In genomic region chr12:12156835-12157234, GRCh38 we compare ENCODE assay signal across 18 cellular contexts.
DNase-seq lines count a peak whose midpoint lies in the region; ATAC-seq and TF ChIP-seq lines count a peak whose summit lies in the region.
"Had no signal": no experiment of that assay in that cellular context is flagged by ENCODE, and none has a peak within 500 bp of the region (broad histone marks: within the 10 kb centered on the region; RNA-seq: fewer than 3 reads in every experiment).

No MANE protein-coding gene starts in this region.

- H4K20me1 ChIP-seq in SK-N-SH (ENCODE audit: insufficient read depth), result no peaks in the 10 kb centered on the region

- no peak for TF ChIP-seq RAD21 in SK-N-SH (IDR thresholded peaks at IDR 0.05; ENCODE audit: low read length)

- H3K18ac ChIP-seq in mesenchymal stem cell (ENCODE audit: low read depth in 1 of 2, low read length in 2 of 2), result no peak overlapping the region

- H3K4me1 ChIP-seq in SK-N-SH (ENCODE audit: control insufficient read depth in 1 of 2, insufficient read depth in 2 of 2, low read depth in 1 of 2, low read length in 1 of 2) (peaks cover 9 to 16% of the 10 kb centered on the region in 2 experiments; a peak in 3 of 4 replicates), mesenchymal stem cell (ENCODE audit: control insufficient read depth, insufficient read depth, low read depth, low read length) (no peaks in the 10 kb centered on the region), upper lobe of left lung (peaks cover 0 to 17% (median 2%) of the 10 kb centered on the region in 4 donors)

- H4K91ac ChIP-seq in mesenchymal stem cell (ENCODE audit: low read length), result no peak overlapping the region

- no peaks in the 10 kb centered on the region for H3K27me3 ChIP-seq in SK-N-SH (ENCODE audit: insufficient read depth)
- H3K27me3 ChIP-seq in mesenchymal stem cell (ENCODE audit: control insufficient read depth in 1 of 2, insufficient read depth in 1 of 2, low read length in 2 of 2), result no peaks in the 10 kb centered on the region
- H3K27me3 ChIP-seq in upper lobe of left lung, result no peaks in the 10 kb centered on the region

- no peak overlapping the region for H2AK5ac ChIP-seq in mesenchymal stem cell (ENCODE audit: low read length, severe bottlenecking)

- H3K27ac ChIP-seq in SK-N-SH (ENCODE audit: low read depth in 2 of 2, low read length in 1 of 2), result peak overlapping the region in 1 of 2 experiments; percentile 30; a peak in 1 of 4 replicates
- no peak overlapping the region for H3K27ac ChIP-seq in mesenchymal stem cell (ENCODE audit: low read length, poor library complexity, severe bottlenecking)
- H3K27ac ChIP-seq in upper lobe of left lung, result no peak overlapping the region
- H3K27ac ChIP-seq: KMS-11 had no signal

- no peak overlapping the region for H2BK5ac ChIP-seq in mesenchymal stem cell (ENCODE audit: low read depth, low read length, poor library complexity, severe bottlenecking)

- H2AFZ ChIP-seq in SK-N-SH (ENCODE audit: low read depth) (no peak overlapping the region), mesenchymal stem cell (ENCODE audit: low read depth, low read length) (no peak overlapping the region)

- peaks cover 8% of the 10 kb centered on the region for H3F3A ChIP-seq in SK-N-SH (replicated peaks; ENCODE audit: insufficient read depth)

- H3K23ac ChIP-seq in mesenchymal stem cell (ENCODE audit: low read length in 2 of 2), result no peak overlapping the region

- H3K9me3 ChIP-seq in SK-N-SH (no peaks in the 10 kb centered on the region), mesenchymal stem cell (ENCODE audit: control insufficient read depth, low read length) (no peaks in the 10 kb centered on the region), upper lobe of left lung (no peaks in the 10 kb centered on the region)

- H2BK15ac ChIP-seq in mesenchymal stem cell (ENCODE audit: low read depth, poor library complexity, severe bottlenecking), result no peak overlapping the region

- H3K14ac ChIP-seq in mesenchymal stem cell (ENCODE audit: low read length in 2 of 2), result no peak overlapping the region

- CTCF ChIA-PET in SK-N-SH (lab: Yijun Ruan, JAX), result no interaction called here

- TF ChIP-seq POLR2A in upper lobe of left lung (IDR thresholded peaks at IDR 0.05), result no peak

- peaks cover 6% of the 10 kb centered on the region; the same call in 1 of the 2 replicates for H3K79me2 ChIP-seq in SK-N-SH (ENCODE audit: insufficient read depth)

- no peak for ATAC-seq in SK-N-SH treated with all-trans-retinoic acid at 6 μM for 48 hours
- peak; percentile 24 for ATAC-seq in left lobe of liver
- no peak for ATAC-seq in GM21447 (IDR thresholded peaks at IDR 0.05; ENCODE audit: unreplicated experiment)
- no peak for ATAC-seq in upper lobe of left lung (ENCODE audit: low FRiP score in 2 of 2)
- ATAC-seq: GM12878, Panc1 had no signal

- H3K36me3 ChIP-seq in SK-N-SH (replicated peaks in 1 of 2; ENCODE audit: control insufficient read depth in 1 of 2, insufficient read depth in 2 of 2, low read length in 1 of 2), result peaks cover 43 to 59% of the 10 kb centered on the region in 2 experiments
- H3K36me3 ChIP-seq in mesenchymal stem cell (ENCODE audit: control insufficient read depth in 1 of 2, insufficient read depth in 2 of 2, low read depth in 1 of 2, low read length in 2 of 2), result peaks cover 3 to 7% of the 10 kb centered on the region in 2 experiments
- H3K36me3 ChIP-seq in upper lobe of left lung, result peaks cover 0 to 24% (median 4%) of the 10 kb centered on the region in 4 donors

- no peak overlapping the region for H2BK12ac ChIP-seq in mesenchymal stem cell (ENCODE audit: low read length in 2 of 2)

- H3K9me2 ChIP-seq in SK-N-SH, result no peaks in the 10 kb centered on the region

- WGBS in SK-N-SH (ENCODE audit: low lambda C conversion rate), result 100% methylated on average over 2 of the region's 2 CpGs
- 98% methylated on average over 2 of the region's 2 CpGs for WGBS in mesenchymal stem cell
- WGBS in upper lobe of left lung, 2 donors, result 97 to 100% methylated on average over 2 of the region's 2 CpGs

- H3K4me2 ChIP-seq in SK-N-SH (no peak overlapping the region), mesenchymal stem cell (ENCODE audit: low read length, poor library complexity, severe bottlenecking) (no peak overlapping the region)
- H3K4me2 ChIP-seq: KMS-11 had no signal

- no peak overlapping the region for H4K8ac ChIP-seq in mesenchymal stem cell (ENCODE audit: low read length)

- peaks cover 16% of the 10 kb centered on the region for H3K79me1 ChIP-seq in mesenchymal stem cell (replicated peaks; ENCODE audit: low read length, poor library complexity, severe bottlenecking)

- TF ChIP-seq CTCF in SK-N-SH (IDR thresholded peaks at IDR 0.05) (no peak), upper lobe of left lung (IDR thresholded peaks at IDR 0.05) (no peak)

- POLR2A ChIA-PET in SK-N-SH (lab: Yijun Ruan, JAX), result no interaction called here

- H3K4me3 ChIP-seq in SK-N-SH (ENCODE audit: low read depth in 2 of 2, low read length in 1 of 2) (no peak overlapping the region), mesenchymal stem cell (ENCODE audit: insufficient read depth in 1 of 2, low read depth in 1 of 2, low read length in 2 of 2) (no peak overlapping the region), upper lobe of left lung (no peak overlapping the region)
- H3K4me3 ChIP-seq: GM12878 had no signal

- no peak for TF ChIP-seq EP300 in SK-N-SH (IDR thresholded peaks at IDR 0.05; ENCODE audit: borderline replicate concordance in 1 of 2, low read depth in 1 of 2, low read length in 1 of 2)
- no peak for TF ChIP-seq EP300 in upper lobe of left lung (IDR thresholded peaks at IDR 0.05)

- no peak overlapping the region for H3K4ac ChIP-seq in mesenchymal stem cell (ENCODE audit: low read depth in 1 of 2, low read length in 2 of 2)

- H3K9ac ChIP-seq in SK-N-SH (no peak overlapping the region), mesenchymal stem cell (ENCODE audit: low read length) (no peak overlapping the region)
- H3K9ac ChIP-seq: KMS-11 had no signal

- H2BK120ac ChIP-seq in mesenchymal stem cell (ENCODE audit: low read depth, low read length), result no peak overlapping the region

- DNase-seq in SK-N-SH, result no peak
- peak; percentile 43 for DNase-seq in NCI-H526 treated with DMSO at 0.1 percent for 48 hours (lab: John Stamatoyannopoulos, UW)
- DNase-seq in left lobe of liver (ENCODE audit: low spot score), result no peak
- peak; percentile 46 for DNase-seq in renal cortical epithelial cell (ENCODE audit: low read depth)
- DNase-seq in mesenchymal stem cell, result no peak
- DNase-seq in upper lobe of left lung, result no peak
- DNase-seq: DMS79 treated with DMSO at 0.1 percent for 48 hours, GOT3, HCEC 1CT, IMR-90, NCI-H446, NCI-H748 treated with DMSO at 0.1 percent for 48 hours, SIG-M5 had no signal

TF ChIP-seq in SK-N-SH, 30 proteins besides CTCF, POLR2A, EP300 and RAD21 (continues in another document):
- TF ChIP-seq REST (IDR thresholded peaks at IDR 0.05; ENCODE audit: low read depth, low read length) (no peak), RFX5 (IDR thresholded peaks at IDR 0.05; ENCODE audit: low read length) (0 out of 2 replicates have a peak, but pooled peaks have one; percentile 27)

TF ChIP-seq in SK-N-SH treated with all-trans-retinoic acid at 6 μM for 48 hours, 23 proteins besides CTCF, POLR2A, EP300 and RAD21:
- TF ChIP-seq PATZ1 (CRISPR knock-in tag; IDR thresholded peaks at IDR 0.05; ENCODE audit: borderline replicate concordance), result no peak
- TF ChIP-seq TSHZ2 (CRISPR knock-in tag; IDR thresholded peaks at IDR 0.05), result no peak
- no peak for TF ChIP-seq ZFP3 (CRISPR knock-in tag; IDR thresholded peaks at IDR 0.05)
- TF ChIP-seq BACH2 (CRISPR knock-in tag; IDR thresholded peaks at IDR 0.05; ENCODE audit: borderline replicate concordance), result no peak
- TF ChIP-seq ZNF70 (CRISPR knock-in tag; IDR thresholded peaks at IDR 0.05), result no peak

Comparison
In these comparisons a context has a peak if more than half of its experiments do, and no peak if none do; other contexts are left out.
1. DNase-seq: peak in NCI-H526 treated with DMSO at 0.1 percent for 48 hours (single experiment) and renal cortical epithelial cell (single experiment); none in SK-N-SH (single experiment), left lobe of liver (single experiment), mesenchymal stem cell (single experiment) and upper lobe of left lung (0 of 2).